ENCODE assay signal across 8 cellular contexts in the genomic region with DNA sequence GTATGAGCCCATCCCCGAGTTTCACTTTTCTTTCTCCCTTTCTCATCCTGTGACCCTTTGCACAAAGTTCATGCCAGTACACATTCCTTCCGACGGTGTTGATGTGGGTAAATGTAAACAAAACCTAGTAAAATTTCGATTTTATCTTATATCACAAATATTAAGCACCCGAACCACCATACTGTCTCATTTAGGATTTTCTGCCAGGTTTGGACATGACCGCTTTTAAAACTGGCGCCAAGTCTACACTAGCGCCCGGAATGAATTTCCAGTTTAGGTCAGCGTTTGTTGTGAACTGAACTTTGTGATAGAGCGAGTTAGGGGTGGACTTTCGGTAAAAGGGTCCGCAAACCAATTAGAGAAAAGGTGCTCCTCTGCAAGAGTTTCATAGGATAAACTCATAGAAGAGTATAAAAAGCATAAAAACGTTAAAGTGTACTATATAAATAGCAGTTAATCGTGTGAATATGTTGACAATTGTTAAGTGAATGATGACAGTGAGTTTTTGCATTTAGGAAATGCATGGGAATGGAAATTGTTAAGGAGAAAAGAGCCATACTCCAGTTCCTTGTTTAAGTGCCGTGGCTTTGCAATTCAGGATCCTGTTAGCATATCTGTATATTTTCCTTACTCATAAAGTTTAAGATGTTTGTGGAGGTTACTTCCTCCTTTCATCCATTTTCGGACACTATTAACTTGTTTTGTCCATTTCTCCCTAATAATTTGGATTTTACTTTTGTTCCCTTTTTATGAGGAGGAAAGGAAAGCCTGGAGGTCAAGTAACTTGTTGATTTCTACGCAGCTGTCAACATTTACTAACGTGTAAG. TPM values are rescaled to one million over a fixed set of nuclear protein-coding genes. Genes with fewer than 3 reads are reported as not detected.
A peak's percentile ranks its signal among the peaks of the same experiment; 100 is the strongest.
DNase-seq lines count a peak whose midpoint lies in the region; ATAC-seq, FAIRE-seq and TF ChIP-seq lines count a peak whose summit lies in the region.

No MANE protein-coding gene starts in this region.

- TF ChIP-seq CTCF in pancreas (IDR thresholded peaks at IDR 0.05) (no peak), GM13977 (IDR thresholded peaks at IDR 0.05; ENCODE audit: extremely low read depth, insufficient read depth, missing control alignments) (no peak)

- H3K9me3 Mint-ChIP-seq in activated T-helper 1 cell treated with anti-CD3 and anti-CD28 coated beads, Interleukin-12 subunit alpha, Interleukin-12 subunit beta, Interleukin-2, Interleukin-4 antibody, amounts not matched to agents 30 ng/mL and 10 ng/mL and 1 ng/mL, durations not matched to agents 14 hours and 24 hours and 36 hours: no peaks in the 10 kb centered on the region

- intact Hi-C loops in activated T-helper 1 cell treated with anti-CD3 and anti-CD28 coated beads, Interleukin-12 subunit alpha, Interleukin-12 subunit beta, Interleukin-2, Interleukin-4 antibody, amounts not matched to agents 30 ng/mL and 10 ng/mL and 1 ng/mL, durations not matched to agents 14 hours and 24 hours and 36 hours (cut with micrococcal nuclease): loop anchor here (2.0 kb wide), 2 partner anchors 397 to 493 kb away; partner anchors contain the start of gene MED23
- intact Hi-C loops in pancreas (cut with DNase I): no loop called here

- WGBS in pancreas, 2 donors: 10 to 11% methylated on average over 19 of the region's 19 CpGs

- peaks cover 18% of the 10 kb centered on the region for H3K4me1 Mint-ChIP-seq in activated T-helper 1 cell treated with anti-CD3 and anti-CD28 coated beads, Interleukin-12 subunit alpha, Interleukin-12 subunit beta, Interleukin-2, Interleukin-4 antibody, amounts not matched to agents 30 ng/mL and 10 ng/mL and 1 ng/mL, durations not matched to agents 14 hours and 24 hours and 36 hours (ENCODE audit: low read depth)

- no peaks in the 10 kb centered on the region for H3K36me3 Mint-ChIP-seq in activated T-helper 1 cell treated with anti-CD3 and anti-CD28 coated beads, Interleukin-12 subunit alpha, Interleukin-12 subunit beta, Interleukin-2, Interleukin-4 antibody, amounts not matched to agents 30 ng/mL and 10 ng/mL and 1 ng/mL, durations not matched to agents 14 hours and 24 hours and 36 hours (ENCODE audit: low read depth)

- no peaks in the 10 kb centered on the region for H3K9me3 ChIP-seq in pancreas

- peaks cover 11% of the 10 kb centered on the region for H3K27me3 Mint-ChIP-seq in activated T-helper 1 cell treated with anti-CD3 and anti-CD28 coated beads, Interleukin-12 subunit alpha, Interleukin-12 subunit beta, Interleukin-2, Interleukin-4 antibody, amounts not matched to agents 30 ng/mL and 10 ng/mL and 1 ng/mL, durations not matched to agents 14 hours and 24 hours and 36 hours (ENCODE audit: insufficient read depth)

- H3K36me3 ChIP-seq in pancreas: no peaks in the 10 kb centered on the region

- peak overlapping the region; percentile 93 for H3K27ac Mint-ChIP-seq in activated T-helper 1 cell treated with anti-CD3 and anti-CD28 coated beads, Interleukin-12 subunit alpha, Interleukin-12 subunit beta, Interleukin-2, Interleukin-4 antibody, amounts not matched to agents 30 ng/mL and 10 ng/mL and 1 ng/mL, durations not matched to agents 14 hours and 24 hours and 36 hours

- FAIRE-seq in pancreas (lab: Jason Lieb, UNC): no peak

- H3K4me1 ChIP-seq in pancreas: peaks cover 0 to 5% (median 0%) of the 10 kb centered on the region in 3 donors

- DNase-seq in ELR (ENCODE audit: low read depth): peak; percentile 61
- DNase-seq in activated T-helper 1 cell treated with anti-CD3 and anti-CD28 coated beads, Interleukin-12 subunit alpha, Interleukin-12 subunit beta, Interleukin-2, Interleukin-4 antibody, amounts not matched to agents 30 ng/mL and 10 ng/mL and 1 ng/mL, durations not matched to agents 14 hours and 24 hours and 36 hours (ENCODE audit: low spot score): no peak
- DNase-seq in globus pallidus (ENCODE audit: low spot score): peak; percentile 65
- DNase-seq in pancreas: peak in 2 of 6 donors; percentile 17 to 30
- DNase-seq in GM13977 (ENCODE audit: low spot score): no peak
- no peak for DNase-seq in stimulated activated CD4-positive, alpha-beta T cell treated with anti-CD3 and anti-CD28 coated beads, Interleukin-2, amount 100 ng/mL, for 24 hours

- in situ Hi-C loops in GM13977 (cut with MboI; ENCODE audit: low pct_unique_long_range_greater_than_20kb, low sequenced_read_pairs, unreplicated experiment): no loop called here

- peak overlapping the region; percentile 90 for H3K4me3 Mint-ChIP-seq in activated T-helper 1 cell treated with anti-CD3 and anti-CD28 coated beads, Interleukin-12 subunit alpha, Interleukin-12 subunit beta, Interleukin-2, Interleukin-4 antibody, amounts not matched to agents 30 ng/mL and 10 ng/mL and 1 ng/mL, durations not matched to agents 14 hours and 24 hours and 36 hours

- H3K27ac ChIP-seq in pancreas: peak overlapping the region; percentile 61 to 88 (median 84)

- no peaks in the 10 kb centered on the region for H3K27me3 ChIP-seq in pancreas

- ATAC-seq in HG02938 (IDR thresholded peaks at IDR 0.05; ENCODE audit: unreplicated experiment) (peak; percentile 11), pancreas (peak; percentile 30 to 62 (median 50)), GM18873 (IDR thresholded peaks at IDR 0.05; ENCODE audit: low FRiP score, unreplicated experiment) (no peak)

- peak overlapping the region; percentile 65 to 82 (median 71) for H3K4me3 ChIP-seq in pancreas

RNA-seq across cellular contexts. Expression of gene AKAP7, which starts 1.0 kb away (rescaled TPM):
- total RNA-seq in activated T-helper 1 cell treated with anti-CD3 and anti-CD28 coated beads, Interleukin-12 subunit alpha, Interleukin-12 subunit beta, Interleukin-2, Interleukin-4 antibody, amounts not matched to agents 30 ng/mL and 10 ng/mL and 1 ng/mL, durations not matched to agents 14 hours and 24 hours and 36 hours: 3.4 and 3.8 TPM in 2 replicates
- 10 to 100 TPM; 20.5 to 57.7 (median 24.1) TPM for total RNA-seq in pancreas
- polyA plus RNA-seq in pancreas: 10 to 100 TPM; 69.6 to 82.0 TPM

Comparison
In these comparisons a context has a peak if more than half of its experiments do, and no peak if none do; other contexts are left out.
1. DNase-seq: peak in ELR (single experiment) and globus pallidus (single experiment); none in activated T-helper 1 cell treated with anti-CD3 and anti-CD28 coated beads, Interleukin-12 subunit alpha, Interleukin-12 subunit beta, Interleukin-2, Interleukin-4 antibody, amounts not matched to agents 30 ng/mL and 10 ng/mL and 1 ng/mL, durations not matched to agents 14 hours and 24 hours and 36 hours (single experiment), GM13977 (single experiment) and stimulated activated CD4-positive, alpha-beta T cell treated with anti-CD3 and anti-CD28 coated beads, Interleukin-2, amount 100 ng/mL, for 24 hours (0 of 2).